1 cellular context compared by ENCODE assay signal in the genomic region with DNA sequence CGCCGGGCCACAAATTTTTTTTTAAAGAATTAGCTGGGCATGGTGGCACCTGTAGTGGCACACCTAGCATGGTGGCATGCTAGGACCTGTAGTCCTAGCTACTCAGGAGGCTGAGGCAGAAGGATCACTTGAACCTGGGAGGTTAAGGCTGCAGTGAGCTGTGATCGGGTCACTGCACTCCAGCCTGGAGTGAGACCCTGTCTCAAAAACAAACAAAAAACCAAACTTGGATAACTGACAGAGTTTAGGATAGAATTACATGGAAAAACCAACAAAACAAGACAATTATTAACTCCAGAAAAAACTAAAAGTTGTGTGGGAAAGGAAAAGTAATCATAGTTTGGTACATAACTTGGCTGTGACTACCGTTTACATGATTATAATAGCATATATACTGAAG.
TF ChIP-seq lines count a peak whose summit lies in the region.

No MANE protein-coding gene starts in this region.

TF ChIP-seq in IMR-90, 13 proteins besides CTCF, POLR2A, EP300 and RAD21 (continued from another document):
- TF ChIP-seq MAZ (IDR thresholded peaks at IDR 0.05; ENCODE audit: borderline replicate concordance, low read depth, low read length) (no peak), ELK1 (IDR thresholded peaks at IDR 0.05; ENCODE audit: borderline replicate concordance, low read depth, low read length) (no peak), CEBPB (IDR thresholded peaks at IDR 0.05; ENCODE audit: low read depth, low read length) (no peak), RCOR1 (IDR thresholded peaks at IDR 0.05; ENCODE audit: insufficient replicate concordance, low read length) (no peak), NFE2L2 (IDR thresholded peaks at IDR 0.05; ENCODE audit: low read depth, low read length) (no peak), MXI1 (IDR thresholded peaks at IDR 0.05; ENCODE audit: borderline replicate concordance, low read depth, low read length) (no peak), SMC3 (IDR thresholded peaks at IDR 0.05; ENCODE audit: low read depth, low read length) (no peak), RFX5 (IDR thresholded peaks at IDR 0.05; ENCODE audit: low read depth, low read length) (no peak), CHD1 (IDR thresholded peaks at IDR 0.05; ENCODE audit: low read depth, low read length) (no peak)
- TF ChIP-seq, protein P1, sequence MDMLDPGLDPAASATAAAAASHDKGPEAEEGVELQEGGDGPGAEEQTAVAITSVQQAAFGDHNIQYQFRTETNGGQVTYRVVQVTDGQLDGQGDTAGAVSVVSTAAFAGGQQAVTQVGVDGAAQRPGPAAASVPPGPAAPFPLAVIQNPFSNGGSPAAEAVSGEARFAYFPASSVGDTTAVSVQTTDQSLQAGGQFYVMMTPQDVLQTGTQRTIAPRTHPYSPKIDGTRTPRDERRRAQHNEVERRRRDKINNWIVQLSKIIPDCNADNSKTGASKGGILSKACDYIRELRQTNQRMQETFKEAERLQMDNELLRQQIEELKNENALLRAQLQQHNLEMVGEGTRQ (IDR thresholded peaks at IDR 0.05; ENCODE audit: low read depth, low read length), result no peak
TF ChIP-seq in IMR-90: peak in this region for 0.
